ENCODE assay signal across 28 cellular contexts in the genomic region with DNA sequence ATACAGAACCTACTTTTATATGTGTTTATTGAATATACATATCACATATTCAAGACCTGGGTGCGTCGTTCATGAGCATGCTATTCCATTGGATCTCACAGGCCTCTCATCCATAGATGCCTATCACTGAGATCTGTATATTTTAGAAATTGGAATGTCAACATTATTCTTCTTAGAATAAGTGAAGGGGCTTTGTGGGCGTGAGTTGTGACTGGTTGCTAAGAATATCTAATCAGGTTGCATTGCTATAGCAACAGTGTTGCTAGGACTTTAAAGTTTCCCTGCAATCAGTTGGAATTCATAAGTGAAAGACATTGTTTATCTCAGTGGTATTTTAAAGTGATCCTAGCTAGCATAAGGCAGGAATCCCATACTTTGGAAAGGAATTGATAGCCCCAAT. TPM values are rescaled to one million over a fixed set of nuclear protein-coding genes. Genes with fewer than 3 reads are reported as not detected.
A peak's percentile ranks its signal among the peaks of the same experiment; 100 is the strongest.
DNase-seq lines count a peak whose midpoint lies in the region; ATAC-seq and TF ChIP-seq lines count a peak whose summit lies in the region.
"Had no signal": no experiment of that assay in that cellular context is flagged by ENCODE, and none has a peak within 500 bp of the region (broad histone marks: within the 10 kb centered on the region; RNA-seq: fewer than 3 reads in every experiment).

No MANE protein-coding gene starts in this region.

- H3K23me2 ChIP-seq in H9 (ENCODE audit: insufficient read length, low read depth, low read length, poor library complexity, severe bottlenecking), result no peaks in the 10 kb centered on the region

- H2AFZ ChIP-seq in H9 (ENCODE audit: low read length), result no peak overlapping the region
- no peak overlapping the region for H2AFZ ChIP-seq in neural progenitor cell (replicated peaks)

- peak overlapping the region; percentile 7 for H3K18ac ChIP-seq in H9 (ENCODE audit: insufficient read length, low read depth, low read length)

- H3K4me3 ChIP-seq in dorsolateral prefrontal cortex, result peak overlapping the region in 9 of 59 donors; percentile 0 to 41 (median 13)
- no peak overlapping the region for H3K4me3 ChIP-seq in neural progenitor cell
- H3K4me3 ChIP-seq: breast epithelium, heart right ventricle, left ventricle myocardium inferior, mucosa of descending colon, prostate gland, skin epidermis had no signal

- H3K27ac ChIP-seq in H9 (ENCODE audit: insufficient read length, low read depth, low read length) (no peak overlapping the region), dorsolateral prefrontal cortex (peak overlapping the region in 58 of 59 donors; percentile 3 to 88 (median 76)), neural progenitor cell (no peak overlapping the region)
- H3K27ac ChIP-seq: breast epithelium, heart right ventricle, left ventricle myocardium inferior, prostate gland, skin epidermis had no signal

- H3K4me1 ChIP-seq in H9 (ENCODE audit: insufficient read depth, low read length) (no peaks in the 10 kb centered on the region), neural progenitor cell (peaks cover 23% of the 10 kb centered on the region)
- H3K4me1 ChIP-seq: breast epithelium, prostate gland had no signal

- no peaks in the 10 kb centered on the region for H3K36me3 Mint-ChIP-seq in H9 (ENCODE audit: insufficient read depth in 1 of 3, low read depth in 3 of 3)
- H3K36me3 Mint-ChIP-seq in neural progenitor cell, result no peaks in the 10 kb centered on the region
- H3K36me3 Mint-ChIP-seq in activated CD4-positive, alpha-beta T cell treated with anti-CD3 and anti-CD28 coated beads for 36 hours (ENCODE audit: low read depth), result no peaks in the 10 kb centered on the region
- H3K36me3 Mint-ChIP-seq: activated CD4-positive, alpha-beta memory T cell treated with anti-CD3 and anti-CD28 coated beads for 36 hours; CD8-positive, alpha-beta T cell; stimulated activated effector memory CD8-positive, alpha-beta T cell treated with anti-CD3 and anti-CD28 coated beads, Interleukin-12 subunit alpha, Interleukin-12 subunit beta, amount 100 ng/mL, for 72 hours had no signal

- H3K36me3 ChIP-seq in neural progenitor cell, result no peaks in the 10 kb centered on the region
- H3K36me3 ChIP-seq: breast epithelium, heart right ventricle, left ventricle myocardium inferior, prostate gland had no signal

- H2BK5ac ChIP-seq in H9 (ENCODE audit: insufficient read length, low read length), result no peak overlapping the region

- no peak overlapping the region for H4K91ac ChIP-seq in H9 (ENCODE audit: insufficient read length, low read depth, low read length)

- POLR2A ChIA-PET in activated CD4-positive, alpha-beta T cell treated with anti-CD3 and anti-CD28 coated beads for 36 hours (lab: Charles Lee), result no interaction called here

- no peaks in the 10 kb centered on the region for H3K27me3 ChIP-seq in H9 (ENCODE audit: insufficient read depth, low read length)
- no peaks in the 10 kb centered on the region for H3K27me3 ChIP-seq in dorsolateral prefrontal cortex
- H3K27me3 ChIP-seq in neural progenitor cell, result no peaks in the 10 kb centered on the region
- H3K27me3 ChIP-seq: breast epithelium, heart right ventricle had no signal

- H3K27ac Mint-ChIP-seq in H9 (peak overlapping the region in 1 of 3 experiments; percentile 13; a peak in 3 of 7 replicates), neural progenitor cell (peak overlapping the region; percentile 85)
- no peak overlapping the region for H3K27ac Mint-ChIP-seq in activated CD4-positive, alpha-beta T cell treated with anti-CD3 and anti-CD28 coated beads for 36 hours
- H3K27ac Mint-ChIP-seq: activated B cell treated with CpG ODN at 0.5 μM for 24 hours; activated CD4-positive, alpha-beta memory T cell treated with anti-CD3 and anti-CD28 coated beads for 36 hours; activated naive CD8-positive, alpha-beta T cell treated with anti-CD3 and anti-CD28 coated beads, Interleukin-2, amount 50 U/mL, for 24 hours; CD8-positive, alpha-beta T cell; HFFc6; nephron progenitor cell; stimulated activated effector memory CD8-positive, alpha-beta T cell treated with anti-CD3 and anti-CD28 coated beads, Interleukin-12 subunit alpha, Interleukin-12 subunit beta, amount 100 ng/mL, for 72 hours had no signal

- ATAC-seq in stimulated activated naive CD8-positive, alpha-beta T cell treated with anti-CD3 and anti-CD28 coated beads, Interleukin-15, Interleukin-2, amounts not matched to agents 100 U/mL and 50 U/mL, for 24 hours, result no peak
- ATAC-seq in activated CD4-positive, alpha-beta T cell treated with anti-CD3 and anti-CD28 coated beads for 36 hours, result no peak
- ATAC-seq: activated naive CD8-positive, alpha-beta T cell treated with anti-CD3 and anti-CD28 coated beads, Interleukin-2, amount 50 U/mL, for 24 hours; CD8-positive, alpha-beta T cell; mucosa of descending colon; stimulated activated effector memory CD8-positive, alpha-beta T cell treated with anti-CD3 and anti-CD28 coated beads, Interleukin-12 subunit alpha, Interleukin-12 subunit beta, amount 100 ng/mL, for 72 hours had no signal

- no peak overlapping the region for H4K5ac ChIP-seq in H9 (ENCODE audit: insufficient read length, low read depth, low read length)

- no peak overlapping the region for H2BK20ac ChIP-seq in H9 (ENCODE audit: low read depth, low read length, poor library complexity, severe bottlenecking)

- no CpG with 5 or more reads among the region's 3 CpGs for WGBS in H9 (ENCODE audit: extremely low coverage, insufficient read length, low lambda C conversion rate)

- H3K4me1 Mint-ChIP-seq in H9 (no peaks in the 10 kb centered on the region), neural progenitor cell (peaks cover 33% of the 10 kb centered on the region)
- H3K4me1 Mint-ChIP-seq in activated CD4-positive, alpha-beta T cell treated with anti-CD3 and anti-CD28 coated beads for 36 hours, result no peaks in the 10 kb centered on the region
- H3K4me1 Mint-ChIP-seq: activated B cell treated with CpG ODN at 0.5 μM for 24 hours; activated naive CD8-positive, alpha-beta T cell treated with anti-CD3 and anti-CD28 coated beads, Interleukin-2, amount 50 U/mL, for 24 hours; stimulated activated effector memory CD8-positive, alpha-beta T cell treated with anti-CD3 and anti-CD28 coated beads, Interleukin-12 subunit alpha, Interleukin-12 subunit beta, amount 100 ng/mL, for 72 hours had no signal

- H3K56ac ChIP-seq in H9 (ENCODE audit: insufficient read length, low read depth, low read length), result no peak overlapping the region

- no peak overlapping the region for H3K14ac ChIP-seq in H9 (ENCODE audit: insufficient read depth, low read length)

- CTCF ChIA-PET in activated CD4-positive, alpha-beta T cell treated with anti-CD3 and anti-CD28 coated beads for 36 hours (lab: Charles Lee), result no interaction called here

- no peak overlapping the region for H3K4ac ChIP-seq in H9 (ENCODE audit: low read depth, low read length)

- H2AK5ac ChIP-seq in H9 (ENCODE audit: insufficient read length, low read length), result no peak overlapping the region

- H3K79me2 ChIP-seq in H9 (ENCODE audit: insufficient read depth, low read length) (no peaks in the 10 kb centered on the region), neural progenitor cell (ENCODE audit: low read depth) (no peaks in the 10 kb centered on the region)

- no peaks in the 10 kb centered on the region for H3K79me1 ChIP-seq in H9 (ENCODE audit: insufficient read depth, low read depth, low read length, poor library complexity, severe bottlenecking)

- no peak overlapping the region for H4K8ac ChIP-seq in H9 (replicated peaks; ENCODE audit: insufficient read length, low read depth, low read length)

- H4K20me1 ChIP-seq in H9 (ENCODE audit: control insufficient read depth, insufficient read depth, insufficient read length) (no peaks in the 10 kb centered on the region), neural progenitor cell (ENCODE audit: low read depth) (no peaks in the 10 kb centered on the region)

- peaks cover 13% of the 10 kb centered on the region for H3F3A ChIP-seq in neural progenitor cell (ENCODE audit: low read depth)

- no peak overlapping the region for H3T11ph ChIP-seq in H9 (ENCODE audit: low read length)

- H2BK15ac ChIP-seq in H9 (ENCODE audit: low read depth, low read length), result no peak overlapping the region

- no peak overlapping the region for H3K4me3 Mint-ChIP-seq in H9
- H3K4me3 Mint-ChIP-seq in neural progenitor cell, result no peak overlapping the region
- H3K4me3 Mint-ChIP-seq in activated CD4-positive, alpha-beta T cell treated with anti-CD3 and anti-CD28 coated beads for 36 hours, result no peak overlapping the region
- H3K4me3 Mint-ChIP-seq: activated B cell treated with CpG ODN at 0.5 μM for 24 hours; activated CD4-positive, alpha-beta memory T cell treated with anti-CD3 and anti-CD28 coated beads for 36 hours; activated naive CD8-positive, alpha-beta T cell treated with anti-CD3 and anti-CD28 coated beads, Interleukin-2, amount 50 U/mL, for 24 hours; CD8-positive, alpha-beta T cell; HFFc6; nephron progenitor cell; stimulated activated effector memory CD8-positive, alpha-beta T cell treated with anti-CD3 and anti-CD28 coated beads, Interleukin-12 subunit alpha, Interleukin-12 subunit beta, amount 100 ng/mL, for 72 hours had no signal

- H3K9me3 ChIP-seq in H9 (ENCODE audit: control insufficient read depth, low read depth, low read length) (no peaks in the 10 kb centered on the region), neural progenitor cell (ENCODE audit: low read depth) (no peaks in the 10 kb centered on the region)
- H3K9me3 ChIP-seq: breast epithelium, heart right ventricle, left ventricle myocardium inferior, mucosa of descending colon, prostate gland had no signal

- H3K27me3 Mint-ChIP-seq in H9 (ENCODE audit: low read depth), result no peaks in the 10 kb centered on the region
- no peaks in the 10 kb centered on the region for H3K27me3 Mint-ChIP-seq in neural progenitor cell (ENCODE audit: insufficient read depth, low read depth)
- H3K27me3 Mint-ChIP-seq in activated CD4-positive, alpha-beta T cell treated with anti-CD3 and anti-CD28 coated beads for 36 hours, result peaks cover 3% of the 10 kb centered on the region
- H3K27me3 Mint-ChIP-seq: activated B cell treated with CpG ODN at 0.5 μM for 24 hours; activated CD4-positive, alpha-beta memory T cell treated with anti-CD3 and anti-CD28 coated beads for 36 hours; activated naive CD8-positive, alpha-beta T cell treated with anti-CD3 and anti-CD28 coated beads, Interleukin-2, amount 50 U/mL, for 24 hours had no signal

- TF ChIP-seq CTCF in H9 (conservative IDR thresholded peaks at IDR 0.05) (no peak), dorsolateral prefrontal cortex (IDR thresholded peaks at IDR 0.05 in 54 of 56, conservative IDR thresholded peaks at IDR 0.05 in 2 of 56; ENCODE audit: low read depth in 1 of 56, partially characterized antibody in 56 of 56) (no peak), neural progenitor cell (IDR thresholded peaks at IDR 0.05) (no peak)

- intact Hi-C loops in dorsolateral prefrontal cortex (cut with DNase I), result loop anchor here in 1 of 2 donors (5.0 kb wide), 1 partner anchor 35 kb away; a partner anchor contains a TSS
- intact Hi-C loops in activated CD4-positive, alpha-beta T cell treated with anti-CD3 and anti-CD28 coated beads for 36 hours (cut with DNase I, micrococcal nuclease), result no loop called here

- H3K4me2 ChIP-seq in H9 (ENCODE audit: insufficient read depth, insufficient read length, low read length) (no peak overlapping the region), neural progenitor cell (no peak overlapping the region)

- DNase-seq in H9, result no peak
- DNase-seq in NCI-H748 (lab: John Stamatoyannopoulos, UW; ENCODE audit: unreplicated experiment), result peak; percentile 83
- peak in 1 of 10 donors; percentile 25 for DNase-seq in dorsolateral prefrontal cortex
- no peak for DNase-seq in neural progenitor cell (ENCODE audit: low spot score)
- no peak for DNase-seq in stimulated activated naive CD8-positive, alpha-beta T cell treated with anti-CD3 and anti-CD28 coated beads, Interleukin-15, Interleukin-2, amounts not matched to agents 100 U/mL and 50 U/mL, for 24 hours
- no peak for DNase-seq in islet precursor cell
- DNase-seq in activated CD4-positive, alpha-beta T cell treated with anti-CD3 and anti-CD28 coated beads for 36 hours, result no peak
- DNase-seq: activated B cell treated with CpG ODN at 0.5 μM for 24 hours; activated CD4-positive, alpha-beta memory T cell treated with anti-CD3 and anti-CD28 coated beads for 36 hours; activated effector memory CD4-positive, alpha-beta T cell treated with anti-CD3 and anti-CD28 coated beads, Interleukin-2, amount 50 U/mL, for 16 hours; activated naive CD8-positive, alpha-beta T cell treated with anti-CD3 and anti-CD28 coated beads, Interleukin-2, amount 50 U/mL, for 24 hours; CD8-positive, alpha-beta T cell; cortex of kidney; DMS79; heart right ventricle; HFFc6; KBM-7; left ventricle myocardium inferior; mucosa of descending colon; NCI-H1930; NCI-H446 treated with DMSO at 0.1 percent for 48 hours; nephron progenitor cell; stimulated activated CD4-positive, alpha-beta T cell treated with anti-CD3 and anti-CD28 coated beads, Interleukin-2, amount 100 ng/mL, for 24 hours; T1000 had no signal

- H3K9ac ChIP-seq in H9 (ENCODE audit: extremely low read depth, insufficient read length, low read length), result no peak overlapping the region
- no peak overlapping the region for H3K9ac ChIP-seq in neural progenitor cell

- no peak overlapping the region for H2BK12ac ChIP-seq in H9 (ENCODE audit: insufficient read length, low read depth, low read length)

- no peak overlapping the region for H2BK120ac ChIP-seq in H9 (ENCODE audit: low read depth, low read length, poor library complexity, severe bottlenecking)

- H3K9me3 Mint-ChIP-seq in H9 (no peaks in the 10 kb centered on the region), neural progenitor cell (no peaks in the 10 kb centered on the region)
- no peaks in the 10 kb centered on the region for H3K9me3 Mint-ChIP-seq in activated CD4-positive, alpha-beta T cell treated with anti-CD3 and anti-CD28 coated beads for 36 hours (ENCODE audit: low read depth)
- H3K9me3 Mint-ChIP-seq: activated B cell treated with CpG ODN at 0.5 μM for 24 hours; activated CD4-positive, alpha-beta memory T cell treated with anti-CD3 and anti-CD28 coated beads for 36 hours; activated naive CD8-positive, alpha-beta T cell treated with anti-CD3 and anti-CD28 coated beads, Interleukin-2, amount 50 U/mL, for 24 hours; CD8-positive, alpha-beta T cell; HFFc6; nephron progenitor cell; stimulated activated effector memory CD8-positive, alpha-beta T cell treated with anti-CD3 and anti-CD28 coated beads, Interleukin-12 subunit alpha, Interleukin-12 subunit beta, amount 100 ng/mL, for 72 hours had no signal

- H3K23ac ChIP-seq in H9 (ENCODE audit: insufficient read length, low read depth, low read length), result no peak overlapping the region

RNA-seq across cellular contexts. Expression of a gene that starts 36.7 kb away (rescaled TPM):
- total RNA-seq in H9 (2021) (30.5 and 36.8 TPM in 2 replicates), dorsolateral prefrontal cortex (100 to 1,000 TPM; 454 to 846 (median 697) TPM), neural progenitor cell (ENCODE audit: low replicate concordance) (79.8 and 121 TPM in 2 replicates)
- total RNA-seq in activated CD4-positive, alpha-beta T cell treated with anti-CD3 and anti-CD28 coated beads for 36 hours, result 1 to 10 TPM; 2.1 to 3.3 TPM
- total RNA-seq: CD8-positive, alpha-beta T cell had no signal

Comparison
In these comparisons a context has a peak if more than half of its experiments do, and no peak if none do; other contexts are left out.
1. H3K27ac ChIP-seq: peak in dorsolateral prefrontal cortex (58 of 59); none in H9 (single experiment) and neural progenitor cell (single experiment).